1 cellular context compared by ENCODE assay signal in genomic region chr4:141350122-141350904, GRCh38.
TF ChIP-seq lines count a peak whose summit lies in the region.

No MANE protein-coding gene starts in this region.

TF ChIP-seq in HEK293, 187 proteins besides CTCF, POLR2A, EP300 and RAD21 (continued from another document):
- no peak for TF ChIP-seq ZBTB49 (tag by site-specific recombination; IDR thresholded peaks at IDR 0.05; ENCODE audit: low read depth)
- no peak for TF ChIP-seq ZNF48 (tag by site-specific recombination; IDR thresholded peaks at IDR 0.05)
- no peak for TF ChIP-seq ZNF768 (tag by site-specific recombination; IDR thresholded peaks at IDR 0.05)
